In the genomic region with DNA sequence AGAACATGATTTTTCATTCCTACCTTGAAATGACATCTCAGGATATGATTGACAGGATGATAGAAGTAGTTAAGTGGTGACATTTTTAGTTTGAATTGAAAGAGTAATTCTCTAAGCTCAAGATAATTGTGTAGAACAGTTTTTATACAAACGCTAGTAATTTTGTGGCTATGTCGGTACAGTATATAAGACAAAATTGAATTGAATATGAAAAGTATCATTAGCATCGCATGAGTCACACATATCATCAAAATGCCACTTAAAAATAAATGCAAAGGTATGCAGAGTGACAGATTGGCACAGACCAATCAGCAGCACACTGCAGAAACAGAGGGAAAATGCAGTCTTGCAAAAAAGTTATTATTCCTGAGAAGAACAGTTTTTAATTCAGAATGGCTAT, we compare ENCODE assay signal across 24 cellular contexts.
"Had no signal": no experiment of that assay in that cellular context is flagged by ENCODE, and none has a peak within 500 bp of the region (broad histone marks: within the 10 kb centered on the region; RNA-seq: fewer than 3 reads in every experiment).

No MANE protein-coding gene starts in this region.

- DNase-seq: dermis blood vessel endothelial cell; dorsolateral prefrontal cortex; effector CD4-positive, alpha-beta T cell; effector memory CD4-positive, alpha-beta T cell; erythroblast; esophagus squamous epithelium; foreskin fibroblast; foreskin melanocyte; gastrocnemius medialis; glutamatergic neuron; heart right ventricle; hippocampal formation; left cardiac atrium; left lung; left ventricle myocardium superior; lower lobe of right lung; mesenchymal stem cell; mucosa of descending colon had no signal

- H3K27me3 ChIP-seq: dorsolateral prefrontal cortex, esophagus squamous epithelium, gastrocnemius medialis, heart right ventricle, left lung had no signal

- H3K36me3 Mint-ChIP-seq: mesothelial cell of epicardium had no signal

- H3K4me3 Mint-ChIP-seq: mesothelial cell of epicardium had no signal

- H3K4me1 ChIP-seq: esophagus squamous epithelium, gastrocnemius medialis, heart right ventricle, left lung, lower lobe of right lung had no signal

- H3K9me3 ChIP-seq: esophagus squamous epithelium, gastrocnemius medialis, mucosa of descending colon had no signal

- H3K36me3 ChIP-seq: esophagus squamous epithelium, gastrocnemius medialis, heart right ventricle, left lung, lower lobe of right lung had no signal

- H3K4me1 Mint-ChIP-seq: mesothelial cell of epicardium had no signal

- H3K27ac Mint-ChIP-seq: mesothelial cell of epicardium had no signal

- H3K27ac ChIP-seq: coronary artery, dorsolateral prefrontal cortex, epithelial cell of prostate, esophagus squamous epithelium, gastrocnemius medialis, heart right ventricle, left lung, lower lobe of right lung had no signal

- FAIRE-seq: colon, islet of Langerhans, keratinocyte had no signal

- H3K4me3 ChIP-seq: coronary artery, dorsolateral prefrontal cortex, esophagus squamous epithelium, gastrocnemius medialis, heart right ventricle, left lung, lower lobe of right lung, mucosa of descending colon had no signal
